Comparison of ENCODE assay signal across 1 cellular context in genomic region chr1:117366982-117367768, GRCh38.
TF ChIP-seq lines count a peak whose summit lies in the region.

TSS of gene MAN1A2 (plus strand) at chr1:117367449. CDS start at chr1:117368184, 735 bp downstream.

TF ChIP-seq in HepG2, 621 proteins besides CTCF, POLR2A, EP300 and RAD21 (continued from another document and continues in another):
- TF ChIP-seq AKNA (CRISPR knock-in tag; IDR thresholded peaks at IDR 0.05; ENCODE audit: borderline replicate concordance) (no peak), ZNF704 (CRISPR knock-in tag; IDR thresholded peaks at IDR 0.05; ENCODE audit: borderline replicate concordance) (no peak), GFI1 (CRISPR knock-in tag; IDR thresholded peaks at IDR 0.05; ENCODE audit: borderline replicate concordance) (no peak; the same call in 1 of the 2 replicates), ZNF329 (CRISPR knock-in tag; IDR thresholded peaks at IDR 0.05; ENCODE audit: low read depth) (no peak), ZNF652 (CRISPR knock-in tag; IDR thresholded peaks at IDR 0.05; ENCODE audit: borderline replicate concordance, low read depth) (no peak), ZNF749 (CRISPR knock-in tag; IDR thresholded peaks at IDR 0.05; ENCODE audit: borderline replicate concordance) (peak; percentile 17; the same call in 1 of the 2 replicates), ZSCAN30 (CRISPR knock-in tag; IDR thresholded peaks at IDR 0.05) (no peak), ZMAT5 (CRISPR knock-in tag; IDR thresholded peaks at IDR 0.05; ENCODE audit: borderline replicate concordance, low read depth) (no peak), STAT6 (CRISPR knock-in tag; IDR thresholded peaks at IDR 0.05; ENCODE audit: borderline replicate concordance) (no peak), ZKSCAN5 (CRISPR knock-in tag; IDR thresholded peaks at IDR 0.05) (no peak), MIER3 (CRISPR knock-in tag; IDR thresholded peaks at IDR 0.05; ENCODE audit: borderline replicate concordance) (no peak), ZMAT3 (CRISPR knock-in tag; conservative IDR thresholded peaks at IDR 0.05) (no peak), ZSCAN25 (CRISPR knock-in tag; IDR thresholded peaks at IDR 0.05) (no peak), ATF2 (CRISPR knock-in tag; IDR thresholded peaks at IDR 0.05) (no peak), KLF13 (CRISPR knock-in tag; IDR thresholded peaks at IDR 0.05) (no peak), ZIK1 (CRISPR knock-in tag; IDR thresholded peaks at IDR 0.05; ENCODE audit: borderline replicate concordance, low read depth) (no peak), SCMH1 (CRISPR knock-in tag; IDR thresholded peaks at IDR 0.05; ENCODE audit: borderline replicate concordance) (no peak), ZNF256 (CRISPR knock-in tag; conservative IDR thresholded peaks at IDR 0.05) (no peak), HMG20B (CRISPR knock-in tag; conservative IDR thresholded peaks at IDR 0.05) (no peak), ATAD3A (CRISPR knock-in tag; IDR thresholded peaks at IDR 0.05) (no peak), TOPORS (CRISPR knock-in tag; IDR thresholded peaks at IDR 0.05) (no peak), BORCS8-MEF2B (CRISPR knock-in tag; IDR thresholded peaks at IDR 0.05) (0 out of 2 replicates have a peak, but pooled peaks have one; percentile 11), RNF2 (conservative IDR thresholded peaks at IDR 0.05; ENCODE audit: low read depth) (no peak), ZNF737 (CRISPR knock-in tag; IDR thresholded peaks at IDR 0.05; ENCODE audit: borderline replicate concordance) (no peak), ZNF367 (CRISPR knock-in tag; IDR thresholded peaks at IDR 0.05; ENCODE audit: borderline replicate concordance) (no peak), PAF1 (CRISPR knock-in tag; IDR thresholded peaks at IDR 0.05) (no peak), MAF1 (CRISPR knock-in tag; IDR thresholded peaks at IDR 0.05; ENCODE audit: borderline replicate concordance) (0 out of 2 replicates have a peak, but pooled peaks have one; percentile 10), ZBTB44 (CRISPR knock-in tag; IDR thresholded peaks at IDR 0.05) (no peak), KLF11 (CRISPR knock-in tag; IDR thresholded peaks at IDR 0.05) (0 out of 2 replicates have a peak, but pooled peaks have one; percentile 23), ZFYVE20 (CRISPR knock-in tag; IDR thresholded peaks at IDR 0.05; ENCODE audit: borderline replicate concordance, low read depth) (no peak; the same call in 1 of the 2 replicates), GLMP (CRISPR knock-in tag; IDR thresholded peaks at IDR 0.05; ENCODE audit: borderline replicate concordance) (no peak), HNF4A (CRISPR knock-in tag; IDR thresholded peaks at IDR 0.05) (no peak), ZNF10 (CRISPR knock-in tag; IDR thresholded peaks at IDR 0.05; ENCODE audit: borderline replicate concordance, low read depth) (no peak), SOX13 (IDR thresholded peaks at IDR 0.05) (no peak), SOX13 (CRISPR knock-in tag; conservative IDR thresholded peaks at IDR 0.05 in 1 of 2, IDR thresholded peaks at IDR 0.05 in 1 of 2) (peak in 1 of 2 experiments; percentile 19; a peak in 1 of 4 replicates), MAFF (IDR thresholded peaks at IDR 0.05; ENCODE audit: low read depth, low read length) (no peak), ZNF451 (CRISPR knock-in tag; IDR thresholded peaks at IDR 0.05) (no peak), CC2D1A (CRISPR knock-in tag; IDR thresholded peaks at IDR 0.05) (no peak), ZBTB3 (CRISPR knock-in tag; IDR thresholded peaks at IDR 0.05; ENCODE audit: borderline replicate concordance, low read depth) (no peak), GATA4 (IDR thresholded peaks at IDR 0.05; ENCODE audit: borderline replicate concordance, low read depth) (no peak), AHR (CRISPR knock-in tag; IDR thresholded peaks at IDR 0.05) (no peak), ZNF276 (CRISPR knock-in tag; IDR thresholded peaks at IDR 0.05; ENCODE audit: low read depth) (no peak), ZNF619 (CRISPR knock-in tag; IDR thresholded peaks at IDR 0.05) (no peak), ZNF816 (CRISPR knock-in tag; IDR thresholded peaks at IDR 0.05; ENCODE audit: borderline replicate concordance) (no peak; the same call in 1 of the 2 replicates), ZNF292 (CRISPR knock-in tag; IDR thresholded peaks at IDR 0.05; ENCODE audit: borderline replicate concordance, low read depth) (0 out of 2 replicates have a peak, but pooled peaks have one; percentile 27), HNRNPUL1 (IDR thresholded peaks at IDR 0.05; ENCODE audit: low read depth, low read length) (no peak), ZBTB4 (CRISPR knock-in tag; IDR thresholded peaks at IDR 0.05; ENCODE audit: borderline replicate concordance) (no peak), JUND (CRISPR knock-in tag; IDR thresholded peaks at IDR 0.05) (no peak)
